Comparison of ENCODE assay signal across 7 cellular contexts in genomic region chr16:1989826-1990335, GRCh38. TPM values are rescaled to one million over a fixed set of nuclear protein-coding genes. Genes with fewer than 3 reads are reported as not detected.
A peak's percentile ranks its signal among the peaks of the same experiment; 100 is the strongest.
DNase-seq lines count a peak whose midpoint lies in the region; TF ChIP-seq lines count a peak whose summit lies in the region.

Gene SYNGR3, plus strand, starts transcription at chr16:1989970. Its CDS starts 133 bp downstream, at chr16:1990103.

- no peak for TF ChIP-seq CTCF in OCI-LY3 (IDR thresholded peaks at IDR 0.05; ENCODE audit: low read depth, low read length)
- TF ChIP-seq CTCF in endothelial cell (IDR thresholded peaks at IDR 0.05; ENCODE audit: unreplicated experiment): no peak

- H3K79me2 ChIP-seq in OCI-LY3 (ENCODE audit: low read length): peaks cover 10% of the 10 kb centered on the region

- H3K27ac ChIP-seq in OCI-LY3 (ENCODE audit: low read length): no peak within 1 kb of the TSS

- no peak within 1 kb of the TSS for H3K27ac Mint-ChIP-seq in endothelial cell (ENCODE audit: unreplicated experiment)

- H3K4me1 ChIP-seq in OCI-LY3 (ENCODE audit: low read length) (peaks cover 14% of the 10 kb centered on the region), skeletal muscle satellite cell (ENCODE audit: control insufficient read depth, insufficient read depth, low read length) (peaks cover 29% of the 10 kb centered on the region)

- H3K4me2 ChIP-seq in OCI-LY3 (ENCODE audit: low read length) (peak within 1 kb of the TSS; percentile 66), skeletal muscle satellite cell (ENCODE audit: low read length) (peak within 1 kb of the TSS; percentile 56)

- no peaks in the 10 kb centered on the region for H3K27me3 ChIP-seq in OCI-LY3 (ENCODE audit: low read depth, low read length)
- peaks cover 28% of the 10 kb centered on the region for H3K27me3 ChIP-seq in skeletal muscle satellite cell (ENCODE audit: control insufficient read depth, insufficient read depth, low read length)

- peaks cover 5% of the 10 kb centered on the region for H3K36me3 Mint-ChIP-seq in endothelial cell (ENCODE audit: low read depth, unreplicated experiment)

- H4K20me1 ChIP-seq in OCI-LY3 (ENCODE audit: insufficient read depth, low read length): no peaks in the 10 kb centered on the region

- H3K9ac ChIP-seq in OCI-LY3 (ENCODE audit: low read length) (peak within 1 kb of the TSS; percentile 9; the same call in 1 of the 2 replicates), skeletal muscle satellite cell (ENCODE audit: low read depth, low read length) (no peak within 1 kb of the TSS)

- peak within 1 kb of the TSS; percentile 48 for H3K4me3 Mint-ChIP-seq in endothelial cell (ENCODE audit: unreplicated experiment)

- no peaks in the 10 kb centered on the region for H3K9me3 ChIP-seq in OCI-LY3 (ENCODE audit: insufficient read depth, low read length)
- no peaks in the 10 kb centered on the region for H3K9me3 ChIP-seq in skeletal muscle satellite cell (replicated peaks; ENCODE audit: low read length)

- no peaks in the 10 kb centered on the region for H3K9me3 Mint-ChIP-seq in endothelial cell (ENCODE audit: unreplicated experiment)

- H3K36me3 ChIP-seq in OCI-LY3 (replicated peaks; ENCODE audit: low read depth, low read length) (peaks cover 14% of the 10 kb centered on the region), skeletal muscle satellite cell (ENCODE audit: insufficient read depth, low read length) (peaks cover 14% of the 10 kb centered on the region)

- peaks cover 4% of the 10 kb centered on the region for H3K4me1 Mint-ChIP-seq in endothelial cell (ENCODE audit: unreplicated experiment)

- H3K4me3 ChIP-seq in OCI-LY3 (ENCODE audit: low read length): peak within 1 kb of the TSS; percentile 77
- no peak within 1 kb of the TSS for H3K4me3 ChIP-seq in skeletal muscle satellite cell (ENCODE audit: low read length)

- DNase-seq in GM03348 (ENCODE audit: low spot score): peak; percentile 47
- DNase-seq in endothelial cell (ENCODE audit: low spot score): no peak
- no peak for DNase-seq in NCI-H2171 treated with DMSO at 0.1 percent for 48 hours (lab: John Stamatoyannopoulos, UW)
- DNase-seq in DMS153 treated with DMSO at 0.1 percent for 48 hours (lab: John Stamatoyannopoulos, UW; ENCODE audit: unreplicated experiment): no peak
- DNase-seq in SW 1271 (lab: John Stamatoyannopoulos, UW): no peak

- H3K27me3 Mint-ChIP-seq in endothelial cell (ENCODE audit: unreplicated experiment): peaks cover 27% of the 10 kb centered on the region

- no peak within 1 kb of the TSS for H2AFZ ChIP-seq in OCI-LY3 (ENCODE audit: low read depth, low read length)

RNA-seq across cellular contexts. Expression of gene SYNGR3, which starts in this region (rescaled TPM):
- 0.82 TPM for total RNA-seq in endothelial cell (ENCODE audit: unreplicated experiment)
- total RNA-seq in skeletal muscle satellite cell (2012; rRNA removed): 0.66 and 1.8 TPM in 2 replicates
